ENCODE assay signal across 19 cellular contexts in the genomic region with DNA sequence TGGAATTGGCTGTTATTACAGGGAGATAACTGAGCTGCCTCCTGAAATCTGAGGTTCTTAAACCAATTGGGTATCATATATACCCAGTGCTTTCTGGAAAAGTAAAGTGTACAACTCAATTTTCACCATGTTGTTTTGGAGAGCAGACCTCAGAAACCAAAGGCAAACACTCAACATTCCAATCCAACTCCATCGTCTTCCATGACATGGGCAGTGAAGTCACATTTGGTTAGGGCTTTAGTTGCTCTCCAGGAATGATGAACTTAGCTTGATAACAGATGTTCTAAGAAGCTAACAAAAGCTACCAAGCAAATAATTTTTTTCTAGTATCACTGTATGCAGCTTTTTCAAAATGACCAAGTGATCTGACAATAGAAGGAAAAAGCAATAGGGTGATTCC.
DNase-seq lines count a peak whose midpoint lies in the region; ATAC-seq and TF ChIP-seq lines count a peak whose summit lies in the region.
"Had no signal": no experiment of that assay in that cellular context is flagged by ENCODE, and none has a peak within 500 bp of the region (broad histone marks: within the 10 kb centered on the region; RNA-seq: fewer than 3 reads in every experiment).

No MANE protein-coding gene starts in this region.

- no peak overlapping the region for H3K4me3 Mint-ChIP-seq in HFFc6
- H3K4me3 Mint-ChIP-seq: IgD-negative memory B cell had no signal

- no peak for ATAC-seq in HG02981 (IDR thresholded peaks at IDR 0.05; ENCODE audit: unreplicated experiment)
- ATAC-seq in aorta (ENCODE audit: low FRiP score): no peak
- ATAC-seq: Panc1, SK-N-SH treated with all-trans-retinoic acid at 6 μM for 48 hours had no signal

- H3K9me3 Mint-ChIP-seq in HFFc6: 0 out of 2 replicates have a peak, but pooled peaks cover 4% of the 10 kb centered on the region
- H3K9me3 Mint-ChIP-seq: IgD-negative memory B cell had no signal

- H3K4me1 ChIP-seq in aorta (ENCODE audit: control insufficient read depth in 1 of 2, insufficient read depth in 2 of 2, low read length in 2 of 2): no peaks in the 10 kb centered on the region

- H3K4me3 ChIP-seq in AG10803 (ENCODE audit: low read length) (no peak overlapping the region), choroid plexus epithelial cell (ENCODE audit: low read depth, low read length) (no peak overlapping the region), H7 (ENCODE audit: insufficient read depth, low read depth, low read length) (no peak overlapping the region), aorta (ENCODE audit: low read length in 2 of 2) (no peak overlapping the region)

- no peak for TF ChIP-seq CTCF in AG10803 (conservative IDR thresholded peaks at IDR 0.05; ENCODE audit: low read length)
- no peak for TF ChIP-seq CTCF in HFFc6 (IDR thresholded peaks at IDR 0.05)
- TF ChIP-seq CTCF in choroid plexus epithelial cell (conservative IDR thresholded peaks at IDR 0.05; ENCODE audit: low read depth, low read length): no peak

- intact Hi-C loops in aorta (cut with DNase I): no loop called here

- 84 to 92% methylated on average over 1 of the region's 1 CpG for WGBS in aorta, 2 donors

- DNase-seq in AG10803 (ENCODE audit: low read depth): peak; percentile 59
- peak; percentile 33 for DNase-seq in HFFc6
- peak; percentile 40 for DNase-seq in choroid plexus epithelial cell (ENCODE audit: low read depth)
- peak; percentile 93 for DNase-seq in myocyte (ENCODE audit: low read depth)
- DNase-seq in H7: no peak
- no peak for DNase-seq in aorta
- no peak for DNase-seq in CD1c-positive myeloid dendritic cell (ENCODE audit: extremely low spot score)
- DNase-seq: DMS79 treated with DMSO at 0.1 percent for 48 hours, GOT3, MV-4-11, NCI-H1417 treated with DMSO at 0.1 percent for 48 hours, NCI-H2029, NCI-H510A treated with DMSO at 0.1 percent for 48 hours, Right ventricle myocardium superior had no signal

- no peaks in the 10 kb centered on the region for H3K36me3 ChIP-seq in H7 (replicated peaks; ENCODE audit: control insufficient read depth, insufficient read depth, low read length)
- H3K36me3 ChIP-seq in aorta (ENCODE audit: control insufficient read depth in 1 of 2, insufficient read depth in 2 of 2, low read length in 1 of 2): no peaks in the 10 kb centered on the region

- H3K36me3 Mint-ChIP-seq in HFFc6 (ENCODE audit: low read depth): peaks cover 9% of the 10 kb centered on the region; the same call in 1 of the 2 replicates
- H3K36me3 Mint-ChIP-seq: IgD-negative memory B cell had no signal

- H3K27me3 ChIP-seq in H7 (ENCODE audit: control insufficient read depth, insufficient read depth, low read length): no peaks in the 10 kb centered on the region
- no peaks in the 10 kb centered on the region for H3K27me3 ChIP-seq in aorta (ENCODE audit: control insufficient read depth in 1 of 2, insufficient read depth in 2 of 2, low read length in 1 of 2)

- H3K9me3 ChIP-seq in aorta (ENCODE audit: control insufficient read depth, low read length): no peaks in the 10 kb centered on the region

- H3K4me1 Mint-ChIP-seq in HFFc6 (ENCODE audit: low read depth): peaks cover 47% of the 10 kb centered on the region

- H3K27ac Mint-ChIP-seq in HFFc6: no peak overlapping the region
- H3K27ac Mint-ChIP-seq: IgD-negative memory B cell had no signal

- H3K27ac ChIP-seq in aorta (ENCODE audit: low read depth in 1 of 2, low read length in 2 of 2): no peak overlapping the region
- H3K27ac ChIP-seq: C4-2B had no signal

- peaks cover 11% of the 10 kb centered on the region for H3K27me3 Mint-ChIP-seq in HFFc6 (ENCODE audit: insufficient read depth)

Comparison
In these comparisons a context has a peak if more than half of its experiments do, and no peak if none do; other contexts are left out.
1. DNase-seq: peak in AG10803 (single experiment), HFFc6 (single experiment), choroid plexus epithelial cell (single experiment) and myocyte (single experiment); none in H7 (single experiment), aorta (0 of 2) and CD1c-positive myeloid dendritic cell (single experiment).